In the genomic region with DNA sequence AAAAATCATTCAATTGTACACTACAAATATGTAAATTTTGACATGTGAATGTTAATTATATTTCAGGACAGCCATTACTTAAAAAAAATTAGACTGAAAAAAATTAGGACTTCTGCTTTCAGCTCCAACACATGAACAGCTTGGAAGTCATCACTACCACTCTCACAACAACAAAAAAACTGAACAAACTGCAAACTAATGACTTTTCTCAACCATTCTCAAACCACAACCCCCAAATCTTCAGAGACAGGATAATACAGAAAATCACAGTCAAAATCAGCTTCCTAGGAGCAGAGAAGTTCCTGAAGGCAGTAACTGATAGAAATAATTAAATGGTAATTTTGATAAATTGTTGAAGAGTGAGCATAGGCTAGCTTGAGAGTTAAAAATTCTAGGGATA, we compare ENCODE assay signal across 13 cellular contexts.
DNase-seq lines count a peak whose midpoint lies in the region; ATAC-seq and TF ChIP-seq lines count a peak whose summit lies in the region.
"Had no signal": no experiment of that assay in that cellular context is flagged by ENCODE, and none has a peak within 500 bp of the region (broad histone marks: within the 10 kb centered on the region; RNA-seq: fewer than 3 reads in every experiment).

No MANE protein-coding gene starts in this region.

- DNase-seq in MV-4-11 (lab: John Stamatoyannopoulos, UW) (peak; percentile 35), mesendoderm (no peak), body of pancreas (no peak), NCI-H446 treated with DMSO at 0.1 percent for 48 hours (lab: John Stamatoyannopoulos, UW) (no peak)
- DNase-seq in activated CD4-positive, alpha-beta T cell treated with anti-CD3 and anti-CD28 coated beads for 1 hour: no peak
- DNase-seq: AML-193, Caco-2, GDM1, HCEC 1CT had no signal

- H3K56ac ChIP-seq in mesendoderm (ENCODE audit: low read length): no peak overlapping the region

- peak overlapping the region; percentile 99 for H3K4me2 ChIP-seq in KMS-11
- no peak overlapping the region for H3K4me2 ChIP-seq in mesendoderm (ENCODE audit: low read length)
- H3K4me2 ChIP-seq: GM23338 had no signal

- H3K9ac ChIP-seq in KMS-11 (no peak overlapping the region), mesendoderm (ENCODE audit: low read length) (no peak overlapping the region)

- no peaks in the 10 kb centered on the region for H3K36me3 ChIP-seq in KMS-11 (ENCODE audit: insufficient read depth)
- no peaks in the 10 kb centered on the region for H3K36me3 ChIP-seq in mesendoderm (ENCODE audit: control insufficient read depth, insufficient read depth, low read length)
- H3K36me3 ChIP-seq in body of pancreas (replicated peaks in 1 of 2; ENCODE audit: insufficient read depth in 1 of 2, low read depth in 2 of 2): no peaks in the 10 kb centered on the region

- H3K23ac ChIP-seq in mesendoderm (ENCODE audit: low read length): no peak overlapping the region

- H3K27me3 ChIP-seq in KMS-11 (ENCODE audit: insufficient read depth, low read depth) (no peaks in the 10 kb centered on the region), mesendoderm (ENCODE audit: insufficient read depth, low read length, poor library complexity) (no peaks in the 10 kb centered on the region), body of pancreas (no peaks in the 10 kb centered on the region)

- H3K4ac ChIP-seq in mesendoderm (ENCODE audit: low read depth, low read length): no peak overlapping the region

- H2AK5ac ChIP-seq in mesendoderm (ENCODE audit: low read length): no peak overlapping the region

- no peak overlapping the region for H2AFZ ChIP-seq in KMS-11 (ENCODE audit: low read depth)
- H2AFZ ChIP-seq: GM23338 had no signal

- H4K5ac ChIP-seq in mesendoderm (ENCODE audit: low read length): peak overlapping the region; percentile 86

- TF ChIP-seq CTCF in KMS-11 (conservative IDR thresholded peaks at IDR 0.05; ENCODE audit: low read depth, low read length) (no peak), body of pancreas (IDR thresholded peaks at IDR 0.05) (no peak)

- no peak overlapping the region for H2BK15ac ChIP-seq in mesendoderm (replicated peaks; ENCODE audit: low read depth)

- ATAC-seq in body of pancreas: no peak
- no peak for ATAC-seq in GM19452 (IDR thresholded peaks at IDR 0.05; ENCODE audit: unreplicated experiment)
- ATAC-seq: GM23338 had no signal

- H2BK5ac ChIP-seq in mesendoderm (ENCODE audit: low read length): no peak overlapping the region

- intact Hi-C loops in body of pancreas (cut with DNase I): no loop called here

- no peaks in the 10 kb centered on the region for H3K79me1 ChIP-seq in mesendoderm (ENCODE audit: low read length)

- H4K8ac ChIP-seq in mesendoderm (ENCODE audit: low read depth, low read length): no peak overlapping the region

- H3K18ac ChIP-seq in mesendoderm (ENCODE audit: low read length): no peak overlapping the region

- H3K79me2 ChIP-seq in KMS-11 (ENCODE audit: insufficient read depth, low read depth) (no peaks in the 10 kb centered on the region), mesendoderm (ENCODE audit: control insufficient read depth, insufficient read depth, low read length) (no peaks in the 10 kb centered on the region)

- no peaks in the 10 kb centered on the region for H4K20me1 ChIP-seq in KMS-11 (ENCODE audit: insufficient read depth)

- H3K4me1 ChIP-seq in KMS-11 (ENCODE audit: low read depth, poor library complexity, severe bottlenecking): peaks cover 33% of the 10 kb centered on the region
- H3K4me1 ChIP-seq in mesendoderm (ENCODE audit: control insufficient read depth, low read depth, low read length): no peaks in the 10 kb centered on the region
- H3K4me1 ChIP-seq in body of pancreas: no peaks in the 10 kb centered on the region
- H3K4me1 ChIP-seq: Caco-2 had no signal

- H3K9me3 ChIP-seq in body of pancreas: no peaks in the 10 kb centered on the region
- H3K9me3 ChIP-seq: Caco-2 had no signal

- no peak overlapping the region for H2BK120ac ChIP-seq in mesendoderm (ENCODE audit: low read depth, low read length)

- H3K4me3 ChIP-seq in KMS-11 (IDR thresholded peaks at IDR 0.05; ENCODE audit: insufficient read depth, low read depth, low read length) (no peak overlapping the region), mesendoderm (ENCODE audit: low read length) (no peak overlapping the region), body of pancreas (no peak overlapping the region)
- H3K4me3 ChIP-seq: GM23338 had no signal

- no peak for TF ChIP-seq POLR2A in body of pancreas (IDR thresholded peaks at IDR 0.05)

- H3K27ac ChIP-seq in KMS-11 (peak overlapping the region; percentile 50; the same call in 1 of the 2 replicates), mesendoderm (ENCODE audit: low read depth, low read length) (no peak overlapping the region), body of pancreas (no peak overlapping the region)
- H3K27ac ChIP-seq: C4-2B had no signal
